25 cellular contexts compared by ENCODE assay signal in genomic region chr9:108910402-108910801, GRCh38. TPM values are rescaled to one million over a fixed set of nuclear protein-coding genes. Genes with fewer than 3 reads are reported as not detected.
DNase-seq lines count a peak whose midpoint lies in the region; ATAC-seq, FAIRE-seq and TF ChIP-seq lines count a peak whose summit lies in the region.
"Had no signal": no experiment of that assay in that cellular context is flagged by ENCODE, and none has a peak within 500 bp of the region (broad histone marks: within the 10 kb centered on the region; RNA-seq: fewer than 3 reads in every experiment).

No MANE protein-coding gene starts in this region.

- peaks cover 0 to 6% (median 0%) of the 10 kb centered on the region in 4 donors for H3K4me1 ChIP-seq in liver (ENCODE audit: control insufficient read depth in 4 of 4, insufficient read depth in 4 of 4, low read length in 3 of 4)
- H3K4me1 ChIP-seq in HepG2 (ENCODE audit: insufficient read depth, low read length): peaks cover 17% of the 10 kb centered on the region
- H3K4me1 ChIP-seq in CD8-positive, alpha-beta memory T cell (ENCODE audit: insufficient read depth, low read length): peaks cover 15% of the 10 kb centered on the region
- no peaks in the 10 kb centered on the region for H3K4me1 ChIP-seq in psoas muscle
- H3K4me1 ChIP-seq: HAP-1 had no signal

- no peak for FAIRE-seq in HepG2 (lab: Jason Lieb, UNC)

- no peaks in the 10 kb centered on the region for H4K20me1 ChIP-seq in HepG2 (ENCODE audit: insufficient read depth, low read length)

- H3K36me3 Mint-ChIP-seq in CD8-positive, alpha-beta memory T cell: peaks cover 25 to 80% (median 30%) of the 10 kb centered on the region in 3 donors
- peaks cover 18 to 91% (median 44%) of the 10 kb centered on the region in 3 donors for H3K36me3 Mint-ChIP-seq in naive thymus-derived CD8-positive, alpha-beta T cell

- no peaks in the 10 kb centered on the region for H3K27me3 Mint-ChIP-seq in CD8-positive, alpha-beta memory T cell
- no peaks in the 10 kb centered on the region for H3K27me3 Mint-ChIP-seq in naive thymus-derived CD8-positive, alpha-beta T cell

- BruUV-seq in HepG2 (replicated peaks; lab: Mats Ljungman, UMichigan): no TSS peak

- TF ChIP-seq CTCF in liver (IDR thresholded peaks at IDR 0.05; ENCODE audit: low read depth, low read length, missing input control) (no peak), HepG2 (CRISPR knock-in tag; IDR thresholded peaks at IDR 0.05) (no peak), epithelial cell of esophagus (IDR thresholded peaks at IDR 0.05; ENCODE audit: insufficient read depth, low read depth, low read length, missing control alignments) (no peak), psoas muscle (IDR thresholded peaks at IDR 0.05) (no peak)

- no peak for TF ChIP-seq POLR2A in HepG2 (IDR thresholded peaks at IDR 0.05; ENCODE audit: insufficient read depth in 1 of 2, low read depth in 2 of 2, low read length in 2 of 2)

- intact Hi-C loops in HepG2 (cut with micrococcal nuclease; ENCODE audit: unreplicated experiment) (no loop called here), psoas muscle (cut with DNase I) (no loop called here)

- ATAC-seq in HepG2 (no peak), psoas muscle (no peak)
- no peak for ATAC-seq in naive thymus-derived CD8-positive, alpha-beta T cell
- ATAC-seq: GM23338, PC-3 had no signal

- in situ Hi-C loops in HepG2 (cut with HindIII; ENCODE audit: extremely low pct_ligation_motif_present, low pct_unique_long_range_greater_than_20kb): no loop called here

- POLR2A ChIA-PET in HepG2 (lab: Yijun Ruan, JAX): no interaction called here
- POLR2A ChIA-PET in CD8-positive, alpha-beta memory T cell (lab: Charles Lee): no interaction called here
- POLR2A ChIA-PET in naive thymus-derived CD8-positive, alpha-beta T cell (lab: Charles Lee): interaction anchor here (0.7 kb wide), 1 partner anchor 20 kb away, joined by 4 read pairs; no protein-coding TSS in a partner anchor

- H3K27ac ChIP-seq in liver (ENCODE audit: low read depth in 1 of 2, low read length in 2 of 2): no peak overlapping the region
- no peak overlapping the region for H3K27ac ChIP-seq in HepG2 (ENCODE audit: extremely low read length, insufficient read depth, low read length)
- no peak overlapping the region for H3K27ac ChIP-seq in CD8-positive, alpha-beta memory T cell (ENCODE audit: low read depth, low read length)
- no peak overlapping the region for H3K27ac ChIP-seq in psoas muscle

- H3K9me3 Mint-ChIP-seq in CD8-positive, alpha-beta memory T cell: no peaks in the 10 kb centered on the region
- H3K9me3 Mint-ChIP-seq in naive thymus-derived CD8-positive, alpha-beta T cell: no peaks in the 10 kb centered on the region
- H3K9me3 Mint-ChIP-seq: GM23338 had no signal

- H3K9me3 ChIP-seq in liver (ENCODE audit: control insufficient read depth in 4 of 4, low read length in 3 of 4) (no peaks in the 10 kb centered on the region), HepG2 (ENCODE audit: low read length) (no peaks in the 10 kb centered on the region), psoas muscle (no peaks in the 10 kb centered on the region)
- no peaks in the 10 kb centered on the region for H3K9me3 ChIP-seq in CD8-positive, alpha-beta memory T cell (ENCODE audit: low read length)
- H3K9me3 ChIP-seq: HAP-1, MG63 had no signal

- no peak overlapping the region for H2AFZ ChIP-seq in HepG2 (ENCODE audit: low read length)
- H2AFZ ChIP-seq: GM23338 had no signal

- no peak overlapping the region for H3K4me3 ChIP-seq in liver (ENCODE audit: low read depth in 1 of 3, low read length in 3 of 3)
- H3K4me3 ChIP-seq in HepG2 (replicated peaks in 1 of 3; ENCODE audit: insufficient read depth in 1 of 3, low read depth in 2 of 3, low read length in 3 of 3): no peak overlapping the region
- H3K4me3 ChIP-seq in CD8-positive, alpha-beta memory T cell (ENCODE audit: low read length): no peak overlapping the region
- H3K4me3 ChIP-seq in epithelial cell of esophagus (ENCODE audit: low read length): no peak overlapping the region
- H3K4me3 ChIP-seq in psoas muscle: no peak overlapping the region
- H3K4me3 ChIP-seq: GM23338, HAP-1, MG63 had no signal

- peak overlapping the region in 1 of 7 donors; percentile 6 for H3K4me3 Mint-ChIP-seq in CD8-positive, alpha-beta memory T cell
- no peak overlapping the region for H3K4me3 Mint-ChIP-seq in naive thymus-derived CD8-positive, alpha-beta T cell
- H3K4me3 Mint-ChIP-seq: GM23338 had no signal

- H3K79me2 ChIP-seq in HepG2 (ENCODE audit: insufficient read depth, low read length): no peaks in the 10 kb centered on the region

- H3K36me3 ChIP-seq in liver (ENCODE audit: control insufficient read depth in 4 of 4, insufficient read depth in 3 of 4, low read depth in 1 of 4, low read length in 3 of 4) (peaks cover 4 to 58% (median 27%) of the 10 kb centered on the region in 4 donors), HepG2 (replicated peaks in 1 of 2; ENCODE audit: control insufficient read depth in 1 of 2, insufficient read depth in 2 of 2, low read length in 2 of 2) (peaks cover 30 to 89% of the 10 kb centered on the region in 2 experiments), psoas muscle (ENCODE audit: insufficient read depth in 1 of 2, low read depth in 1 of 2) (peaks cover 12 to 100% of the 10 kb centered on the region in 2 donors)
- peaks cover 45% of the 10 kb centered on the region for H3K36me3 ChIP-seq in CD8-positive, alpha-beta memory T cell (ENCODE audit: insufficient read depth, low read length)

- H3K27me3 ChIP-seq in liver (ENCODE audit: control insufficient read depth in 4 of 4, insufficient read depth in 4 of 4, low read length in 3 of 4) (no peaks in the 10 kb centered on the region), HepG2 (ENCODE audit: control insufficient read depth in 1 of 2, insufficient read depth in 2 of 2, low read length in 2 of 2) (no peaks in the 10 kb centered on the region), psoas muscle (ENCODE audit: insufficient read depth in 3 of 3, low read length in 2 of 3) (no peaks in the 10 kb centered on the region)
- H3K27me3 ChIP-seq in CD8-positive, alpha-beta memory T cell (ENCODE audit: insufficient read depth, low read length, poor library complexity, severe bottlenecking): no peaks in the 10 kb centered on the region
- H3K27me3 ChIP-seq: MG63 had no signal

- CTCF ChIA-PET in HepG2 (lab: Yijun Ruan, JAX; ENCODE audit: low intra/inter-chr PET ratio, low total read pairs): no interaction called here
- CTCF ChIA-PET in CD8-positive, alpha-beta memory T cell (lab: Charles Lee): interaction anchor here (1.1 kb wide), 1 partner anchor 44 kb away, joined by 3 read pairs; no protein-coding TSS in a partner anchor

- H3K9ac ChIP-seq in liver (ENCODE audit: low read depth in 1 of 2, low read length in 2 of 2): no peak overlapping the region
- no peak overlapping the region for H3K9ac ChIP-seq in HepG2 (ENCODE audit: insufficient read depth, low read depth, low read length)

- no peak for TF ChIP-seq EP300 in HepG2 (IDR thresholded peaks at IDR 0.05; ENCODE audit: low read depth in 2 of 2, low read length in 2 of 2)
- TF ChIP-seq EP300 in HepG2 (CRISPR knock-in tag; IDR thresholded peaks at IDR 0.05; ENCODE audit: borderline replicate concordance): no peak

- peaks cover 26 to 37% (median 28%) of the 10 kb centered on the region in 3 donors for H3K4me1 Mint-ChIP-seq in CD8-positive, alpha-beta memory T cell
- H3K4me1 Mint-ChIP-seq in naive thymus-derived CD8-positive, alpha-beta T cell: peaks cover 11 to 22% (median 20%) of the 10 kb centered on the region in 4 donors
- H3K4me1 Mint-ChIP-seq: GM23338 had no signal

- no peak overlapping the region for H3K4me2 ChIP-seq in HepG2 (ENCODE audit: low read depth, low read length)
- H3K4me2 ChIP-seq: GM23338 had no signal

- DNase-seq in HepG2 (ENCODE audit: low spot score) (no peak), epithelial cell of esophagus (ENCODE audit: low read depth) (peak; percentile 6), ureter (ENCODE audit: low spot score) (no peak), psoas muscle (no peak)
- no peak for DNase-seq in CD8-positive, alpha-beta memory T cell
- DNase-seq in naive thymus-derived CD8-positive, alpha-beta T cell: no peak
- no peak for DNase-seq in stimulated activated CD4-positive, alpha-beta T cell treated with anti-CD3 and anti-CD28 coated beads, Interleukin-12 subunit alpha, Interleukin-12 subunit beta, amount 100 ng/mL, for 4 hours
- DNase-seq: EL, GF-D8, Kasumi-1, MG63, NCI-H1417, NCI-H1694 treated with DMSO at 0.1 percent for 48 hours, NCI-H2081 treated with DMSO at 0.1 percent for 48 hours, NCI-H446, NCI-H526, PC-3, Right ventricle myocardium superior had no signal

- H3K27ac Mint-ChIP-seq in CD8-positive, alpha-beta memory T cell: peak overlapping the region in 7 of 8 donors; percentile 19 to 96 (median 89)
- peak overlapping the region in 6 of 10 donors; percentile 49 to 87 (median 78) for H3K27ac Mint-ChIP-seq in naive thymus-derived CD8-positive, alpha-beta T cell
- H3K27ac Mint-ChIP-seq: GM23338 had no signal

- no peak for TF ChIP-seq RAD21 in liver (IDR thresholded peaks at IDR 0.05)
- TF ChIP-seq RAD21 in HepG2 (CRISPR knock-in tag; IDR thresholded peaks at IDR 0.05): no peak

RNA-seq across cellular contexts. Expression of gene ELP1, which starts 23.5 kb away (rescaled TPM):
- total RNA-seq in liver (10 to 100 TPM; 22.3 to 27.7 TPM), HepG2 (2016; rRNA removed; fragmentation: Illumina TruSeq; extraction: Trizol) (275 and 437 TPM in 2 replicates), ureter (24.2 TPM), psoas muscle (10 to 100 TPM in 3 of 4 donors, 1 to 10 TPM in 1; 9.8 to 21.0 (median 17.9) TPM)
- polyA plus RNA-seq in liver (10 to 100 TPM in 1 of 2 donors, 1 to 10 TPM in 1; 9.3 to 10.4 TPM), HepG2 (2011; rRNA removed) (137 and 157 TPM in 2 replicates), psoas muscle (10 to 100 TPM in 2 of 3 donors, 1 to 10 TPM in 1; 9.6 to 17.5 (median 14.3) TPM)
- 48.7 and 50.4 TPM in 2 replicates for total RNA-seq in HepG2 (2016; cell fraction: cytosol; rRNA removed; fragmentation: Illumina TruSeq; extraction: Trizol; ENCODE audit: low read depth)
- total RNA-seq in HepG2 (2016; cell fraction: insoluble cytoplasmic fraction; rRNA removed; fragmentation: Illumina TruSeq; extraction: Trizol): 275 and 435 TPM in 2 replicates
- 126 and 136 TPM in 2 replicates for total RNA-seq in HepG2 (2016; cell fraction: membrane; rRNA removed; fragmentation: Illumina TruSeq; extraction: Trizol)
- total RNA-seq in HepG2 (2016; cell fraction: nucleus; rRNA removed; fragmentation: Illumina TruSeq; extraction: Trizol): 175 and 206 TPM in 2 replicates
- polyA plus RNA-seq in HepG2 (2011; cell fraction: cytosol; rRNA removed): 71.0 and 99.3 TPM in 2 replicates
- polyA plus RNA-seq in HepG2 (2011; cell fraction: nucleus; rRNA removed): 215 and 228 TPM in 2 replicates
- 216 and 231 TPM in 2 replicates for polyA plus RNA-seq in HepG2 (2012)
- polyA plus RNA-seq in HepG2 (2016; cell fraction: cytosol; fragmentation: Illumina TruSeq; extraction: Trizol; ENCODE audit: low read depth): 37.8 and 39.9 TPM in 2 replicates
- 324 and 336 TPM in 2 replicates for polyA plus RNA-seq in HepG2 (2016; cell fraction: insoluble cytoplasmic fraction; fragmentation: Illumina TruSeq; extraction: Trizol; ENCODE audit: low read depth)
- 69.9 and 75.6 TPM in 2 replicates for polyA plus RNA-seq in HepG2 (2016; cell fraction: membrane; fragmentation: Illumina TruSeq; extraction: Trizol; ENCODE audit: low read depth)
- polyA plus RNA-seq in HepG2 (2016; cell fraction: nucleus; fragmentation: Illumina TruSeq; extraction: Trizol; ENCODE audit: insufficient read depth, low read depth): 301 and 311 TPM in 2 replicates
- polyA minus RNA-seq in HepG2 (2011; rRNA and poly(A)+ RNA removed; ENCODE audit: low replicate concordance): 47.1 and 81.0 TPM in 2 replicates
- polyA minus RNA-seq in HepG2 (2011; cell fraction: cytosol; rRNA and poly(A)+ RNA removed): 115 and 137 TPM in 2 replicates
- 126 and 136 TPM in 2 replicates for polyA minus RNA-seq in HepG2 (2011; cell fraction: nucleus; rRNA and poly(A)+ RNA removed)
- 10 to 100 TPM; 36.2 to 38.7 TPM for total RNA-seq in CD8-positive, alpha-beta memory T cell
- 20.2 TPM for polyA plus RNA-seq in CD8-positive, alpha-beta memory T cell
- total RNA-seq in naive thymus-derived CD8-positive, alpha-beta T cell: 10 to 100 TPM; 35.2 to 38.8 TPM
- 10 to 100 TPM; 12.8 to 19.6 (median 12.9) TPM for polyA plus RNA-seq in naive thymus-derived CD8-positive, alpha-beta T cell

RNA-seq across cellular contexts. Expression of gene ABITRAM, which starts 23.8 kb away (rescaled TPM):
- total RNA-seq in liver (1 to 10 TPM; 3.5 to 5.2 TPM), HepG2 (2016; rRNA removed; fragmentation: Illumina TruSeq; extraction: Trizol) (10.2 and 16.3 TPM in 2 replicates), ureter (23.5 TPM), psoas muscle (10 to 100 TPM in 1 of 4 donors, 1 to 10 TPM in 3; 7.6 to 15.2 (median 8.3) TPM)
- polyA plus RNA-seq in liver (1 to 10 TPM; 5.9 to 8.2 TPM), HepG2 (2011; rRNA removed) (18.5 and 21.6 TPM in 2 replicates), psoas muscle (10 to 100 TPM; 14.1 to 37.9 (median 24.3) TPM)
- total RNA-seq in HepG2 (2016; cell fraction: cytosol; rRNA removed; fragmentation: Illumina TruSeq; extraction: Trizol; ENCODE audit: low read depth): 3.1 and 3.4 TPM in 2 replicates
- 11.2 and 14.7 TPM in 2 replicates for total RNA-seq in HepG2 (2016; cell fraction: insoluble cytoplasmic fraction; rRNA removed; fragmentation: Illumina TruSeq; extraction: Trizol)
- 12.4 and 14.7 TPM in 2 replicates for total RNA-seq in HepG2 (2016; cell fraction: membrane; rRNA removed; fragmentation: Illumina TruSeq; extraction: Trizol)
- total RNA-seq in HepG2 (2016; cell fraction: nucleus; rRNA removed; fragmentation: Illumina TruSeq; extraction: Trizol): 7.5 and 9.7 TPM in 2 replicates
- 9.3 and 11.1 TPM in 2 replicates for polyA plus RNA-seq in HepG2 (2011; cell fraction: cytosol; rRNA removed)
- 16.3 and 17.2 TPM in 2 replicates for polyA plus RNA-seq in HepG2 (2011; cell fraction: nucleus; rRNA removed)
- polyA plus RNA-seq in HepG2 (2012): 9.7 and 10.5 TPM in 2 replicates
- 8.2 and 9.9 TPM in 2 replicates for polyA plus RNA-seq in HepG2 (2016; cell fraction: cytosol; fragmentation: Illumina TruSeq; extraction: Trizol; ENCODE audit: low read depth)
- 33.0 and 39.4 TPM in 2 replicates for polyA plus RNA-seq in HepG2 (2016; cell fraction: insoluble cytoplasmic fraction; fragmentation: Illumina TruSeq; extraction: Trizol; ENCODE audit: low read depth)
- 22.2 and 22.6 TPM in 2 replicates for polyA plus RNA-seq in HepG2 (2016; cell fraction: membrane; fragmentation: Illumina TruSeq; extraction: Trizol; ENCODE audit: low read depth)
- 21.7 and 23.3 TPM in 2 replicates for polyA plus RNA-seq in HepG2 (2016; cell fraction: nucleus; fragmentation: Illumina TruSeq; extraction: Trizol; ENCODE audit: insufficient read depth, low read depth)
- 6.1 and 7.8 TPM in 2 replicates for polyA minus RNA-seq in HepG2 (2011; rRNA and poly(A)+ RNA removed; ENCODE audit: low replicate concordance)
- 4.7 and 6.2 TPM in 2 replicates for polyA minus RNA-seq in HepG2 (2011; cell fraction: cytosol; rRNA and poly(A)+ RNA removed)
- 11.7 and 12.4 TPM in 2 replicates for polyA minus RNA-seq in HepG2 (2011; cell fraction: nucleus; rRNA and poly(A)+ RNA removed)
- total RNA-seq in CD8-positive, alpha-beta memory T cell: 10 to 100 TPM; 13.7 to 15.1 TPM
- 15.1 TPM for polyA plus RNA-seq in CD8-positive, alpha-beta memory T cell
- 1 to 10 TPM; 9.2 TPM for total RNA-seq in naive thymus-derived CD8-positive, alpha-beta T cell
- polyA plus RNA-seq in naive thymus-derived CD8-positive, alpha-beta T cell: 10 to 100 TPM; 13.1 to 14.5 (median 13.9) TPM

RNA-seq across cellular contexts. Expression of gene ACTL7A, which starts 48.3 kb away (rescaled TPM):
- total RNA-seq in liver (not detected), HepG2 (2016; rRNA removed; fragmentation: Illumina TruSeq; extraction: Trizol) (not detected in 2 replicates), ureter (not detected), psoas muscle (not detected)
- polyA plus RNA-seq in liver (under 1 TPM in 1 of 2 donors, not detected in 1; 0.10 TPM), HepG2 (2011; rRNA removed) (not detected in 2 replicates), psoas muscle (not detected)
- total RNA-seq in HepG2 (2016; cell fraction: cytosol; rRNA removed; fragmentation: Illumina TruSeq; extraction: Trizol; ENCODE audit: low read depth): not detected in 2 replicates
- total RNA-seq in HepG2 (2016; cell fraction: insoluble cytoplasmic fraction; rRNA removed; fragmentation: Illumina TruSeq; extraction: Trizol): not detected in 2 replicates
- total RNA-seq in HepG2 (2016; cell fraction: membrane; rRNA removed; fragmentation: Illumina TruSeq; extraction: Trizol): not detected in 2 replicates
- not detected in 2 replicates for total RNA-seq in HepG2 (2016; cell fraction: nucleus; rRNA removed; fragmentation: Illumina TruSeq; extraction: Trizol)
- polyA plus RNA-seq in HepG2 (2011; cell fraction: cytosol; rRNA removed): not detected in 2 replicates
- not detected in 2 replicates for polyA plus RNA-seq in HepG2 (2011; cell fraction: nucleus; rRNA removed)
- polyA plus RNA-seq in HepG2 (2012): not detected in 2 replicates
- polyA plus RNA-seq in HepG2 (2016; cell fraction: cytosol; fragmentation: Illumina TruSeq; extraction: Trizol; ENCODE audit: low read depth): not detected in 2 replicates
- not detected in 2 replicates for polyA plus RNA-seq in HepG2 (2016; cell fraction: insoluble cytoplasmic fraction; fragmentation: Illumina TruSeq; extraction: Trizol; ENCODE audit: low read depth)
- polyA plus RNA-seq in HepG2 (2016; cell fraction: membrane; fragmentation: Illumina TruSeq; extraction: Trizol; ENCODE audit: low read depth): not detected in 2 replicates
- polyA plus RNA-seq in HepG2 (2016; cell fraction: nucleus; fragmentation: Illumina TruSeq; extraction: Trizol; ENCODE audit: insufficient read depth, low read depth): not detected in 2 replicates
- polyA minus RNA-seq in HepG2 (2011; rRNA and poly(A)+ RNA removed; ENCODE audit: low replicate concordance): not detected in 2 replicates
- polyA minus RNA-seq in HepG2 (2011; cell fraction: cytosol; rRNA and poly(A)+ RNA removed): not detected in 2 replicates
- not detected in 2 replicates for polyA minus RNA-seq in HepG2 (2011; cell fraction: nucleus; rRNA and poly(A)+ RNA removed)
- total RNA-seq in CD8-positive, alpha-beta memory T cell: not detected
- polyA plus RNA-seq in CD8-positive, alpha-beta memory T cell: not detected
- total RNA-seq in naive thymus-derived CD8-positive, alpha-beta T cell: not detected
- not detected for polyA plus RNA-seq in naive thymus-derived CD8-positive, alpha-beta T cell
- total RNA-seq: A673, GM23338, PC-3, Right ventricle myocardium superior, RPMI7951, SK-MEL-5 had no signal
- polyA plus RNA-seq: BJ, GM23338 had no signal

RNA-seq across cellular contexts. Expression of gene ACTL7B, which starts 54.6 kb away (rescaled TPM):
- under 1 TPM in 1 of 2 donors, not detected in 1; 0.09 TPM for total RNA-seq in liver
- not detected for polyA plus RNA-seq in liver
- total RNA-seq in HepG2 (2016; rRNA removed; fragmentation: Illumina TruSeq; extraction: Trizol): 0.07 TPM in 1 of 2 replicates, not detected in the other
- not detected in 2 replicates for total RNA-seq in HepG2 (2016; cell fraction: cytosol; rRNA removed; fragmentation: Illumina TruSeq; extraction: Trizol; ENCODE audit: low read depth)
- total RNA-seq in HepG2 (2016; cell fraction: insoluble cytoplasmic fraction; rRNA removed; fragmentation: Illumina TruSeq; extraction: Trizol): 0.13 TPM in 1 of 2 replicates, not detected in the other
- not detected in 2 replicates for total RNA-seq in HepG2 (2016; cell fraction: membrane; rRNA removed; fragmentation: Illumina TruSeq; extraction: Trizol)
- 0.50 and 0.60 TPM in 2 replicates for total RNA-seq in HepG2 (2016; cell fraction: nucleus; rRNA removed; fragmentation: Illumina TruSeq; extraction: Trizol)
- polyA plus RNA-seq in HepG2 (2011; rRNA removed): 0.07 and 0.11 TPM in 2 replicates
- 0.04 TPM in 1 of 2 replicates, not detected in the other for polyA plus RNA-seq in HepG2 (2011; cell fraction: cytosol; rRNA removed)
- 0.90 and 1.2 TPM in 2 replicates for polyA plus RNA-seq in HepG2 (2011; cell fraction: nucleus; rRNA removed)
- 0.07 TPM in 1 of 2 replicates, not detected in the other for polyA plus RNA-seq in HepG2 (2012)
- polyA plus RNA-seq in HepG2 (2016; cell fraction: cytosol; fragmentation: Illumina TruSeq; extraction: Trizol; ENCODE audit: low read depth): not detected in 2 replicates
- not detected in 2 replicates for polyA plus RNA-seq in HepG2 (2016; cell fraction: insoluble cytoplasmic fraction; fragmentation: Illumina TruSeq; extraction: Trizol; ENCODE audit: low read depth)
- polyA plus RNA-seq in HepG2 (2016; cell fraction: membrane; fragmentation: Illumina TruSeq; extraction: Trizol; ENCODE audit: low read depth): not detected in 2 replicates
- polyA plus RNA-seq in HepG2 (2016; cell fraction: nucleus; fragmentation: Illumina TruSeq; extraction: Trizol; ENCODE audit: insufficient read depth, low read depth): 0.81 and 0.96 TPM in 2 replicates
- 0.09 and 0.16 TPM in 2 replicates for polyA minus RNA-seq in HepG2 (2011; rRNA and poly(A)+ RNA removed; ENCODE audit: low replicate concordance)
- not detected in 2 replicates for polyA minus RNA-seq in HepG2 (2011; cell fraction: cytosol; rRNA and poly(A)+ RNA removed)
- 1.4 and 2.0 TPM in 2 replicates for polyA minus RNA-seq in HepG2 (2011; cell fraction: nucleus; rRNA and poly(A)+ RNA removed)
- total RNA-seq in CD8-positive, alpha-beta memory T cell: not detected
- polyA plus RNA-seq in CD8-positive, alpha-beta memory T cell: not detected
- total RNA-seq in naive thymus-derived CD8-positive, alpha-beta T cell: under 1 TPM in 1 of 2 experiments, not detected in 1; 0.21 TPM
- polyA plus RNA-seq in naive thymus-derived CD8-positive, alpha-beta T cell: not detected
- 0.16 TPM for total RNA-seq in ureter
- not detected for total RNA-seq in psoas muscle
- polyA plus RNA-seq in psoas muscle: not detected
- total RNA-seq: A673, GM23338, PC-3, Right ventricle myocardium superior, RPMI7951, SK-MEL-5 had no signal
- polyA plus RNA-seq: BJ, GM23338 had no signal
